ENCODE assay signal across 24 cellular contexts in the genomic region with DNA sequence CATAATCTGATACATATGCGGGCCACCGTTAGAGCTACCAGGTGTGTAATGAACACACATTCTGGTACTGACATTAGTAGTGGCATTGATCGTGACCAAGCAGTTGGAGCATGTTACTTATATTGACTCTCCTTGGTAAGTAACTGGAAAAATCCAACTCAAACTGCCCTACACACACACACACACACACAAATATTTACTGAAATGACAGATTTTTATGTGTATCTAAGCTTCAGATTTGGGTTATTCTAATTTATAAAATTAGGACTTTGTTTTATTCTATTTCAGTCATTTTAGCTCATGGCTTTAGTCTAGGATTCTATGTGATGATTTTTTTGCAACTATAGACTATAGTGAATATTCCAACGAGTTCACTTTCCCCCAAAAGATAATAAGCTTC.
"Had no signal": no experiment of that assay in that cellular context is flagged by ENCODE, and none has a peak within 500 bp of the region (broad histone marks: within the 10 kb centered on the region; RNA-seq: fewer than 3 reads in every experiment).

No MANE protein-coding gene starts in this region.

- H3K36me3 ChIP-seq: colonic mucosa, esophagus squamous epithelium, gastrocnemius medialis, heart right ventricle, left lung, lower lobe of right lung had no signal

- H3K9me3 ChIP-seq: colonic mucosa, esophagus squamous epithelium, gastrocnemius medialis, heart right ventricle, left lung, lower lobe of right lung had no signal

- DNase-seq: colonic mucosa; cortex of kidney; effector CD8-positive, alpha-beta T cell; effector memory CD8-positive, alpha-beta T cell; endodermal cell; erythroblast; esophagus squamous epithelium; foreskin fibroblast; gastrocnemius medialis; glutamatergic neuron; head of caudate nucleus; heart right ventricle; hippocampal formation; left cardiac atrium; left lung; left ventricle myocardium superior; lower lobe of right lung; mesendoderm; midbrain had no signal

- FAIRE-seq: endometrium, islet of Langerhans, keratinocyte had no signal

- H3K4me3 ChIP-seq: colonic mucosa, esophagus squamous epithelium, gastrocnemius medialis, heart right ventricle, left lung, lower lobe of right lung had no signal

- H3K4me1 ChIP-seq: colonic mucosa, esophagus squamous epithelium, gastrocnemius medialis, heart right ventricle, left lung, lower lobe of right lung had no signal

- ATAC-seq: effector memory CD8-positive, alpha-beta T cell; esophagus mucosa; gastrocnemius medialis; heart right ventricle; left cardiac atrium; left lung; left ventricle myocardium superior; lower lobe of right lung had no signal

- H3K27ac ChIP-seq: colonic mucosa, epithelial cell of prostate, esophagus squamous epithelium, gastrocnemius medialis, heart right ventricle, left lung, lower lobe of right lung had no signal

- H3K27me3 ChIP-seq: colonic mucosa, esophagus squamous epithelium, gastrocnemius medialis, heart right ventricle, left lung had no signal
